ENCODE assay signal across 8 cellular contexts in the genomic region with DNA sequence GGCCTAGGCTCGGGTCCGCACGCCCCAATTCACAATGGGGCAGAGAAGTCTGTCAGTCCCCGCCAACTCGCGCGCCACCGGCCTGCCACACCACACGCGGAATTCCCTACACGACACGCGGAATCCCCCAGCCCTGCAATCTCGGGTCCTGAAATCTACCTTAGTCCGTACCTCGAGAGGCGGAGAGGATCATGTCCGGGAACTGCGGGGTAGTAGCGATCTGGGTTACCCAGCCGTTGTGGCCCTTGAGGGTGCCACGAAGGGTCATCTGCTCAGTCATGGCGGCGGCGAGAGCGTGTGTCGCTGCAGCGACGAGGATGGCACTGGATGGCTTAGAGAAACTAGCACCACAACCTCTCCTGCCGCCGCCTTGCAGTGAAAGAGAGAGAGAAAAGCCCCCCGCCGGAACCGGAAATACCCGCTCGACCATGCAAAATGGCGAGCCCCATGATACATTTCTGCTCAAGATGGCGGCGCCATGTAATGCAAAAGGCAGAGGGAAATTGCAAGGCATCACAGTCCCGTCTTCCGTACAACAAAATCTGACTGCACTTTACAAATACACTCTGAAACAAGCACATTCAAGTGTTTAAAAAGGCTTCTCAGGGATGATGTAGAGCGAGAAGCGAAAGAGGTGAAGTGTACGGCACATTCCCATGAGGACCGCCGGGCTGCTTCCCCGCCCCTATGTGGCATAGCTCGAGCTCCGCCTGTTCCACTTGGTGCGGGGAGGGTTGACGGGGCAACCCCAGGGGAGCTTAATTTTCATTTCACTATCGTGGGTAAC. TPM values are rescaled to one million over a fixed set of nuclear protein-coding genes. Genes with fewer than 3 reads are reported as not detected.
DNase-seq lines count a peak whose midpoint lies in the region; ATAC-seq and FAIRE-seq lines count a peak whose summit lies in the region.

A gene (minus strand): TSS at position 386 of the 787 bp plus-strand sequence. CDS start 106 bp downstream, at position 280.

- no peaks in the 10 kb centered on the region for H3K27me3 ChIP-seq in ACC112 (ENCODE audit: insufficient read depth, low read length)

- H3K4me1 ChIP-seq in ACC112 (ENCODE audit: control insufficient read depth, insufficient read depth, low read length, unreplicated experiment) = peaks cover 34% of the 10 kb centered on the region

- H2AFZ ChIP-seq in ACC112 (ENCODE audit: low read length, unreplicated experiment) = peak within 1 kb of the TSS; percentile 90

- DNase-seq in GM19239 (ENCODE audit: insufficient read length, low spot score) (peak; percentile 72), dermis microvascular lymphatic vessel endothelial cell (ENCODE audit: low read depth in 2 of 2) (peak; percentile 78 to 91), lung microvascular endothelial cell (ENCODE audit: low read depth in 2 of 2) (peak; percentile 91 to 92), DMS153 (lab: John Stamatoyannopoulos, UW) (no peak)
- peak; percentile 77 to 81 for DNase-seq in activated CD4-positive, alpha-beta T cell treated with anti-CD3 and anti-CD28 coated beads for 24 hours (ENCODE audit: low read depth in 2 of 2)
- DNase-seq in stimulated activated CD8-positive, alpha-beta memory T cell treated with anti-CD3 and anti-CD28 coated beads, Interleukin-12 subunit alpha, Interleukin-12 subunit beta, amount 100 ng/mL, for 1 hour (ENCODE audit: low read depth) = peak; percentile 86

- peak; percentile 62 for FAIRE-seq in GM19239 (lab: Jason Lieb, UNC)

- peaks cover 26% of the 10 kb centered on the region for H3K36me3 ChIP-seq in ACC112 (ENCODE audit: insufficient read depth, low read length)

- peaks cover 83% of the 10 kb centered on the region for H3K79me2 ChIP-seq in ACC112 (ENCODE audit: control insufficient read depth, insufficient read depth, low read length, unreplicated experiment)

- peak within 1 kb of the TSS; percentile 98 for H3K4me3 ChIP-seq in ACC112 (ENCODE audit: low read depth, low read length)

- peak within 1 kb of the TSS; percentile 93 for H3K27ac ChIP-seq in ACC112 (ENCODE audit: low read depth, low read length)

- peak; percentile 51 for ATAC-seq in HG03457 (IDR thresholded peaks at IDR 0.05; ENCODE audit: unreplicated experiment)

RNA-seq across cellular contexts. Expression of the gene that starts here (rescaled TPM):
- total RNA-seq in dermis microvascular lymphatic vessel endothelial cell (4,943 and 6,849 TPM in 2 replicates), lung microvascular endothelial cell (4,616 and 5,265 TPM in 2 replicates)
